ENCODE assay signal across 1 cellular context in the genomic region with DNA sequence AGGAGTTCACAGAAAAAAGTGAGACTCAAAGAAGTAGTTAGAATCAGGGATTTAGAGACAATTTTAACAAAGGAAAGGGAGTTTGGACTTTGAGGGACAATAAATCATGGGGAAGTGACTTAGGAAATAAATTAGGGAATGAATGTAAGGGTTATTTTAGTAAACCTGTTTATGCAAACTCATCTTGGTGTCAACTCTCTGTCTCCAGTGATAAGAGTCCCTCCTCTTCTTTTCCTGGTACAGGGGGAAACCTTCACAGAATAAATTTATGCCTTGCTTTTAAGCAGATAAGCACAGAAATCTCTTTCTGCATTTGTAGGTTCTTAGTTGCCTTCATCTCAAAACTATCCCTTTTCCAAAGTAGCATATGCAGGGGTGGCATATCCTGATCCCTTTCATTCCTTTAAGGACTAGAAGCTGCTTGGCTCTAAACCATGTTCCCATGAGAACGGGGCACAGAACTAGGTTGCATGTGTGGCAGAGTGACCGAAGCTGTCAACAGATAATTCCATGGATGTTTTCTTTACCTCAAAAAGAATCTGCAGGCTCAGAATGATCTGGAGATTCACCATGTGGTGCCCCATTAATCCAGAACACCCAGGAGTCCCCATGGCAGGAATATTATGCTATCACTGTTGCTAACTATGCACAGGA.
TF ChIP-seq lines count a peak whose summit lies in the region.

No MANE protein-coding gene starts in this region.

TF ChIP-seq in K562, 482 proteins besides CTCF, POLR2A, EP300 and RAD21 (continued from another document and continues in another):
- TF ChIP-seq, protein P1, sequence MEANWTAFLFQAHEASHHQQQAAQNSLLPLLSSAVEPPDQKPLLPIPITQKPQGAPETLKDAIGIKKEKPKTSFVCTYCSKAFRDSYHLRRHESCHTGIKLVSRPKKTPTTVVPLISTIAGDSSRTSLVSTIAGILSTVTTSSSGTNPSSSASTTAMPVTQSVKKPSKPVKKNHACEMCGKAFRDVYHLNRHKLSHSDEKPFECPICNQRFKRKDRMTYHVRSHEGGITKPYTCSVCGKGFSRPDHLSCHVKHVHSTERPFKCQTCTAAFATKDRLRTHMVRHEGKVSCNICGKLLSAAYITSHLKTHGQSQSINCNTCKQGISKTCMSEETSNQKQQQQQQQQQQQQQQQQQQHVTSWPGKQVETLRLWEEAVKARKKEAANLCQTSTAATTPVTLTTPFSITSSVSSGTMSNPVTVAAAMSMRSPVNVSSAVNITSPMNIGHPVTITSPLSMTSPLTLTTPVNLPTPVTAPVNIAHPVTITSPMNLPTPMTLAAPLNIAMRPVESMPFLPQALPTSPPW (CRISPR knock-in tag; IDR thresholded peaks at IDR 0.05): peak; percentile 57; the same call in 1 of the 2 replicates
- TF ChIP-seq RCOR1 (IDR thresholded peaks at IDR 0.05; ENCODE audit: borderline replicate concordance in 1 of 2, low read depth in 2 of 2, low read length in 2 of 2) (peak in 1 of 2 experiments; percentile 98; a peak in 3 of 4 replicates), ARID2 (IDR thresholded peaks at IDR 0.05) (no peak), MAFF (IDR thresholded peaks at IDR 0.05; ENCODE audit: low read length) (peak; percentile 81), EGR1 (conservative IDR thresholded peaks at IDR 0.05) (peak; percentile 78), NEUROD1 (IDR thresholded peaks at IDR 0.05; ENCODE audit: borderline replicate concordance, low read depth, low read length, partially characterized antibody) (peak; percentile 29), CCNT2 (IDR thresholded peaks at IDR 0.05; ENCODE audit: borderline replicate concordance, extremely low read depth, insufficient read length, low read depth, low read length) (peak; percentile 91), ZBTB17 (CRISPR knock-in tag; IDR thresholded peaks at IDR 0.05) (no peak), NFIC (IDR thresholded peaks at IDR 0.05) (peak; percentile 71), ZNF316 (IDR thresholded peaks at IDR 0.05) (peak; percentile 92), HDAC6 (IDR thresholded peaks at IDR 0.05; ENCODE audit: low read depth, low read length) (no peak), XRCC5 (IDR thresholded peaks at IDR 0.05; ENCODE audit: low read depth, low read length) (no peak), MEF2A (IDR thresholded peaks at IDR 0.05; ENCODE audit: control insufficient read depth, low read depth, low read length) (peak; percentile 83), TEAD2 (tag; IDR thresholded peaks at IDR 0.05) (no peak), HDAC1 (IDR thresholded peaks at IDR 0.05) (peak; percentile 55 to 93; a peak in 2 of 4 replicates), HSF4 (CRISPR knock-in tag; IDR thresholded peaks at IDR 0.05; ENCODE audit: borderline replicate concordance) (no peak), SMAD3 (CRISPR knock-in tag; conservative IDR thresholded peaks at IDR 0.05) (0 out of 2 replicates have a peak, but pooled peaks have one; percentile 34), DPF2 (IDR thresholded peaks at IDR 0.05) (peak; percentile 96), DMBX1 (CRISPR knock-in tag; IDR thresholded peaks at IDR 0.05; ENCODE audit: borderline replicate concordance) (peak; percentile 23; the same call in 1 of the 2 replicates), ZNF551 (CRISPR knock-in tag; IDR thresholded peaks at IDR 0.05) (no peak), MTA2 (IDR thresholded peaks at IDR 0.05; ENCODE audit: low read depth) (peak; percentile 90), ZNF263 (CRISPR knock-in tag; IDR thresholded peaks at IDR 0.05; ENCODE audit: borderline replicate concordance) (no peak), KDM4B (IDR thresholded peaks at IDR 0.05; ENCODE audit: borderline replicate concordance in 2 of 2, low read depth in 1 of 2) (no peak), ARNT (IDR thresholded peaks at IDR 0.05) (peak; percentile 63 to 86; a peak in 2 of 4 replicates), ADNP (tag; IDR thresholded peaks at IDR 0.05) (no peak), CTBP1 (IDR thresholded peaks at IDR 0.05; ENCODE audit: borderline replicate concordance) (peak; percentile 42; the same call in 1 of the 2 replicates), ZNF695 (CRISPR knock-in tag; IDR thresholded peaks at IDR 0.05) (no peak), KLF6 (CRISPR knock-in tag; IDR thresholded peaks at IDR 0.05; ENCODE audit: borderline replicate concordance) (no peak), ZNF436 (CRISPR knock-in tag; IDR thresholded peaks at IDR 0.05) (no peak), JUND (IDR thresholded peaks at IDR 0.05; ENCODE audit: borderline replicate concordance, low read depth, low read length) (peak; percentile 52; the same call in 1 of the 2 replicates), JUND (tag; IDR thresholded peaks at IDR 0.05; ENCODE audit: borderline replicate concordance, low read depth, low read length) (peak; percentile 46; the same call in 2 of the 3 replicates), HNRNPK (IDR thresholded peaks at IDR 0.05; ENCODE audit: low read depth, low read length, poor library complexity, severe bottlenecking) (no peak), MAFK (IDR thresholded peaks at IDR 0.05; ENCODE audit: low read length) (peak; percentile 71; the same call in 1 of the 2 replicates), SMARCA4 (IDR thresholded peaks at IDR 0.05) (peak; percentile 98), TCF7L2 (IDR thresholded peaks at IDR 0.05; ENCODE audit: low read depth, low read length) (no peak), NBN (IDR thresholded peaks at IDR 0.05; ENCODE audit: low read depth) (peak; percentile 77; the same call in 1 of the 2 replicates)
- TF ChIP-seq, protein P2, sequence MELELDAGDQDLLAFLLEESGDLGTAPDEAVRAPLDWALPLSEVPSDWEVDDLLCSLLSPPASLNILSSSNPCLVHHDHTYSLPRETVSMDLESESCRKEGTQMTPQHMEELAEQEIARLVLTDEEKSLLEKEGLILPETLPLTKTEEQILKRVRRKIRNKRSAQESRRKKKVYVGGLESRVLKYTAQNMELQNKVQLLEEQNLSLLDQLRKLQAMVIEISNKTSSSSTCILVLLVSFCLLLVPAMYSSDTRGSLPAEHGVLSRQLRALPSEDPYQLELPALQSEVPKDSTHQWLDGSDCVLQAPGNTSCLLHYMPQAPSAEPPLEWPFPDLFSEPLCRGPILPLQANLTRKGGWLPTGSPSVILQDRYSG (tag; conservative IDR thresholded peaks at IDR 0.05; ENCODE audit: low read depth): no peak
- TF ChIP-seq, protein P3, sequence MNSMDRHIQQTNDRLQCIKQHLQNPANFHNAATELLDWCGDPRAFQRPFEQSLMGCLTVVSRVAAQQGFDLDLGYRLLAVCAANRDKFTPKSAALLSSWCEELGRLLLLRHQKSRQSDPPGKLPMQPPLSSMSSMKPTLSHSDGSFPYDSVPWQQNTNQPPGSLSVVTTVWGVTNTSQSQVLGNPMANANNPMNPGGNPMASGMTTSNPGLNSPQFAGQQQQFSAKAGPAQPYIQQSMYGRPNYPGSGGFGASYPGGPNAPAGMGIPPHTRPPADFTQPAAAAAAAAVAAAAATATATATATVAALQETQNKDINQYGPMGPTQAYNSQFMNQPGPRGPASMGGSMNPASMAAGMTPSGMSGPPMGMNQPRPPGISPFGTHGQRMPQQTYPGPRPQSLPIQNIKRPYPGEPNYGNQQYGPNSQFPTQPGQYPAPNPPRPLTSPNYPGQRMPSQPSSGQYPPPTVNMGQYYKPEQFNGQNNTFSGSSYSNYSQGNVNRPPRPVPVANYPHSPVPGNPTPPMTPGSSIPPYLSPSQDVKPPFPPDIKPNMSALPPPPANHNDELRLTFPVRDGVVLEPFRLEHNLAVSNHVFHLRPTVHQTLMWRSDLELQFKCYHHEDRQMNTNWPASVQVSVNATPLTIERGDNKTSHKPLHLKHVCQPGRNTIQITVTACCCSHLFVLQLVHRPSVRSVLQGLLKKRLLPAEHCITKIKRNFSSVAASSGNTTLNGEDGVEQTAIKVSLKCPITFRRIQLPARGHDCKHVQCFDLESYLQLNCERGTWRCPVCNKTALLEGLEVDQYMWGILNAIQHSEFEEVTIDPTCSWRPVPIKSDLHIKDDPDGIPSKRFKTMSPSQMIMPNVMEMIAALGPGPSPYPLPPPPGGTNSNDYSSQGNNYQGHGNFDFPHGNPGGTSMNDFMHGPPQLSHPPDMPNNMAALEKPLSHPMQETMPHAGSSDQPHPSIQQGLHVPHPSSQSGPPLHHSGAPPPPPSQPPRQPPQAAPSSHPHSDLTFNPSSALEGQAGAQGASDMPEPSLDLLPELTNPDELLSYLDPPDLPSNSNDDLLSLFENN (IDR thresholded peaks at IDR 0.05; ENCODE audit: low read depth in 2 of 2, low read length in 2 of 2): peak in 1 of 2 experiments; percentile 78; a peak in 2 of 4 replicates
- TF ChIP-seq, protein P4, sequence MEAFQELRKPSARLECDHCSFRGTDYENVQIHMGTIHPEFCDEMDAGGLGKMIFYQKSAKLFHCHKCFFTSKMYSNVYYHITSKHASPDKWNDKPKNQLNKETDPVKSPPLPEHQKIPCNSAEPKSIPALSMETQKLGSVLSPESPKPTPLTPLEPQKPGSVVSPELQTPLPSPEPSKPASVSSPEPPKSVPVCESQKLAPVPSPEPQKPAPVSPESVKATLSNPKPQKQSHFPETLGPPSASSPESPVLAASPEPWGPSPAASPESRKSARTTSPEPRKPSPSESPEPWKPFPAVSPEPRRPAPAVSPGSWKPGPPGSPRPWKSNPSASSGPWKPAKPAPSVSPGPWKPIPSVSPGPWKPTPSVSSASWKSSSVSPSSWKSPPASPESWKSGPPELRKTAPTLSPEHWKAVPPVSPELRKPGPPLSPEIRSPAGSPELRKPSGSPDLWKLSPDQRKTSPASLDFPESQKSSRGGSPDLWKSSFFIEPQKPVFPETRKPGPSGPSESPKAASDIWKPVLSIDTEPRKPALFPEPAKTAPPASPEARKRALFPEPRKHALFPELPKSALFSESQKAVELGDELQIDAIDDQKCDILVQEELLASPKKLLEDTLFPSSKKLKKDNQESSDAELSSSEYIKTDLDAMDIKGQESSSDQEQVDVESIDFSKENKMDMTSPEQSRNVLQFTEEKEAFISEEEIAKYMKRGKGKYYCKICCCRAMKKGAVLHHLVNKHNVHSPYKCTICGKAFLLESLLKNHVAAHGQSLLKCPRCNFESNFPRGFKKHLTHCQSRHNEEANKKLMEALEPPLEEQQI (IDR thresholded peaks at IDR 0.05): peak; percentile 52; the same call in 1 of the 2 replicates
- TF ChIP-seq, protein P5, sequence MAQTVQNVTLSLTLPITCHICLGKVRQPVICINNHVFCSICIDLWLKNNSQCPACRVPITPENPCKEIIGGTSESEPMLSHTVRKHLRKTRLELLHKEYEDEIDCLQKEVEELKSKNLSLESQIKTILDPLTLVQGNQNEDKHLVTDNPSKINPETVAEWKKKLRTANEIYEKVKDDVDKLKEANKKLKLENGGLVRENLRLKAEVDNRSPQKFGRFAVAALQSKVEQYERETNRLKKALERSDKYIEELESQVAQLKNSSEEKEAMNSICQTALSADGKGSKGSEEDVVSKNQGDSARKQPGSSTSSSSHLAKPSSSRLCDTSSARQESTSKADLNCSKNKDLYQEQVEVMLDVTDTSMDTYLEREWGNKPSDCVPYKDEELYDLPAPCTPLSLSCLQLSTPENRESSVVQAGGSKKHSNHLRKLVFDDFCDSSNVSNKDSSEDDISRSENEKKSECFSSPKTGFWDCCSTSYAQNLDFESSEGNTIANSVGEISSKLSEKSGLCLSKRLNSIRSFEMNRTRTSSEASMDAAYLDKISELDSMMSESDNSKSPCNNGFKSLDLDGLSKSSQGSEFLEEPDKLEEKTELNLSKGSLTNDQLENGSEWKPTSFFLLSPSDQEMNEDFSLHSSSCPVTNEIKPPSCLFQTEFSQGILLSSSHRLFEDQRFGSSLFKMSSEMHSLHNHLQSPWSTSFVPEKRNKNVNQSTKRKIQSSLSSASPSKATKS (CRISPR knock-in tag; IDR thresholded peaks at IDR 0.05): no peak
- TF ChIP-seq, protein P6, sequence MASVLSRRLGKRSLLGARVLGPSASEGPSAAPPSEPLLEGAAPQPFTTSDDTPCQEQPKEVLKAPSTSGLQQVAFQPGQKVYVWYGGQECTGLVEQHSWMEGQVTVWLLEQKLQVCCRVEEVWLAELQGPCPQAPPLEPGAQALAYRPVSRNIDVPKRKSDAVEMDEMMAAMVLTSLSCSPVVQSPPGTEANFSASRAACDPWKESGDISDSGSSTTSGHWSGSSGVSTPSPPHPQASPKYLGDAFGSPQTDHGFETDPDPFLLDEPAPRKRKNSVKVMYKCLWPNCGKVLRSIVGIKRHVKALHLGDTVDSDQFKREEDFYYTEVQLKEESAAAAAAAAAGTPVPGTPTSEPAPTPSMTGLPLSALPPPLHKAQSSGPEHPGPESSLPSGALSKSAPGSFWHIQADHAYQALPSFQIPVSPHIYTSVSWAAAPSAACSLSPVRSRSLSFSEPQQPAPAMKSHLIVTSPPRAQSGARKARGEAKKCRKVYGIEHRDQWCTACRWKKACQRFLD (CRISPR knock-in tag; IDR thresholded peaks at IDR 0.05): no peak
- TF ChIP-seq, protein P7, sequence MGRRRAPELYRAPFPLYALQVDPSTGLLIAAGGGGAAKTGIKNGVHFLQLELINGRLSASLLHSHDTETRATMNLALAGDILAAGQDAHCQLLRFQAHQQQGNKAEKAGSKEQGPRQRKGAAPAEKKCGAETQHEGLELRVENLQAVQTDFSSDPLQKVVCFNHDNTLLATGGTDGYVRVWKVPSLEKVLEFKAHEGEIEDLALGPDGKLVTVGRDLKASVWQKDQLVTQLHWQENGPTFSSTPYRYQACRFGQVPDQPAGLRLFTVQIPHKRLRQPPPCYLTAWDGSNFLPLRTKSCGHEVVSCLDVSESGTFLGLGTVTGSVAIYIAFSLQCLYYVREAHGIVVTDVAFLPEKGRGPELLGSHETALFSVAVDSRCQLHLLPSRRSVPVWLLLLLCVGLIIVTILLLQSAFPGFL (CRISPR knock-in tag; IDR thresholded peaks at IDR 0.05): no peak
- TF ChIP-seq, protein P8, sequence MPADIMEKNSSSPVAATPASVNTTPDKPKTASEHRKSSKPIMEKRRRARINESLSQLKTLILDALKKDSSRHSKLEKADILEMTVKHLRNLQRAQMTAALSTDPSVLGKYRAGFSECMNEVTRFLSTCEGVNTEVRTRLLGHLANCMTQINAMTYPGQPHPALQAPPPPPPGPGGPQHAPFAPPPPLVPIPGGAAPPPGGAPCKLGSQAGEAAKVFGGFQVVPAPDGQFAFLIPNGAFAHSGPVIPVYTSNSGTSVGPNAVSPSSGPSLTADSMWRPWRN (IDR thresholded peaks at IDR 0.05; ENCODE audit: low read depth): peak; percentile 69; the same call in 1 of the 2 replicates
- TF ChIP-seq, protein P9, sequence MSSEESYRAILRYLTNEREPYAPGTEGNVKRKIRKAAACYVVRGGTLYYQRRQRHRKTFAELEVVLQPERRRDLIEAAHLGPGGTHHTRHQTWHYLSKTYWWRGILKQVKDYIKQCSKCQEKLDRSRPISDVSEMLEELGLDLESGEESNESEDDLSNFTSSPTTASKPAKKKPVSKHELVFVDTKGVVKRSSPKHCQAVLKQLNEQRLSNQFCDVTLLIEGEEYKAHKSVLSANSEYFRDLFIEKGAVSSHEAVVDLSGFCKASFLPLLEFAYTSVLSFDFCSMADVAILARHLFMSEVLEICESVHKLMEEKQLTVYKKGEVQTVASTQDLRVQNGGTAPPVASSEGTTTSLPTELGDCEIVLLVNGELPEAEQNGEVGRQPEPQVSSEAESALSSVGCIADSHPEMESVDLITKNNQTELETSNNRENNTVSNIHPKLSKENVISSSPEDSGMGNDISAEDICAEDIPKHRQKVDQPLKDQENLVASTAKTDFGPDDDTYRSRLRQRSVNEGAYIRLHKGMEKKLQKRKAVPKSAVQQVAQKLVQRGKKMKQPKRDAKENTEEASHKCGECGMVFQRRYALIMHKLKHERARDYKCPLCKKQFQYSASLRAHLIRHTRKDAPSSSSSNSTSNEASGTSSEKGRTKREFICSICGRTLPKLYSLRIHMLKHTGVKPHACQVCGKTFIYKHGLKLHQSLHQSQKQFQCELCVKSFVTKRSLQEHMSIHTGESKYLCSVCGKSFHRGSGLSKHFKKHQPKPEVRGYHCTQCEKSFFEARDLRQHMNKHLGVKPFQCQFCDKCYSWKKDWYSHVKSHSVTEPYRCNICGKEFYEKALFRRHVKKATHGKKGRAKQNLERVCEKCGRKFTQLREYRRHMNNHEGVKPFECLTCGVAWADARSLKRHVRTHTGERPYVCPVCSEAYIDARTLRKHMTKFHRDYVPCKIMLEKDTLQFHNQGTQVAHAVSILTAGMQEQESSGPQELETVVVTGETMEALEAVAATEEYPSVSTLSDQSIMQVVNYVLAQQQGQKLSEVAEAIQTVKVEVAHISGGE (CRISPR knock-in tag; IDR thresholded peaks at IDR 0.05): peak in 1 of 3 experiments; percentile 58; a peak in 1 of 6 replicates
